Comparison of ENCODE assay signal across 8 cellular contexts in genomic region chr1:92784051-92784638, GRCh38. TPM values are rescaled to one million over a fixed set of nuclear protein-coding genes. Genes with fewer than 3 reads are reported as not detected.
DNase-seq lines count a peak whose midpoint lies in the region; ATAC-seq and TF ChIP-seq lines count a peak whose summit lies in the region.

No MANE protein-coding gene starts in this region.

- H3K36me3 ChIP-seq in CD4-positive, alpha-beta memory T cell (ENCODE audit: insufficient read depth, low read length), result no peaks in the 10 kb centered on the region
- H3K36me3 ChIP-seq in parathyroid adenoma (ENCODE audit: control insufficient read depth, insufficient read depth, low read length), result no peaks in the 10 kb centered on the region

- peak overlapping the region; percentile 42 to 57 for H3K4me3 ChIP-seq in CD4-positive, alpha-beta memory T cell (ENCODE audit: low read length in 2 of 2)
- H3K4me3 ChIP-seq in parathyroid adenoma (ENCODE audit: low read depth, low read length), result peak overlapping the region; percentile 94

- H3K27ac Mint-ChIP-seq in CD4-positive, alpha-beta memory T cell, result peak overlapping the region in 3 of 7 donors; percentile 52 to 68 (median 59)
- H3K27ac Mint-ChIP-seq in activated naive CD4-positive, alpha-beta T cell treated with anti-CD3 and anti-CD28 coated beads, Interleukin-2, amount 50 U/mL, for 24 hours, result no peak overlapping the region

- H3K79me2 ChIP-seq in parathyroid adenoma, result peaks cover 22% of the 10 kb centered on the region

- DNase-seq in CD4-positive, alpha-beta memory T cell, result peak; percentile 43 to 60 (median 57)
- peak; percentile 49 for DNase-seq in NCI-H226
- DNase-seq in head of caudate nucleus, result peak in 23 of 42 donors; percentile 3 to 56 (median 23)
- DNase-seq in SHP77 treated with DMSO at 0.1 percent for 48 hours (lab: John Stamatoyannopoulos, UW), result no peak
- no peak for DNase-seq in NK-92 treated with Interleukin-12 subunit alpha and Interleukin-12 subunit beta, amount 100 ng/mL, for 24 hours (lab: John Stamatoyannopoulos, UW)

- H3K9me3 Mint-ChIP-seq in CD4-positive, alpha-beta memory T cell, result no peaks in the 10 kb centered on the region
- H3K9me3 Mint-ChIP-seq in activated naive CD4-positive, alpha-beta T cell treated with anti-CD3 and anti-CD28 coated beads, Interleukin-2, amount 50 U/mL, for 24 hours, result no peaks in the 10 kb centered on the region

- H3K4me1 ChIP-seq in CD4-positive, alpha-beta memory T cell (ENCODE audit: insufficient read depth, low read length), result peaks cover 25% of the 10 kb centered on the region
- H3K4me1 ChIP-seq in parathyroid adenoma, result no peaks in the 10 kb centered on the region

- CTCF ChIA-PET in CD4-positive, alpha-beta memory T cell (lab: Charles Lee; ENCODE audit: partially characterized antibody), result interaction anchor here (0.6 to 2.2 kb wide), 4 partner anchors 35 to 327 kb away, joined by 3 to 9 read pairs (median 4); no protein-coding TSS in a partner anchor

- peaks cover 0 to 2% of the 10 kb centered on the region in 2 donors for H3K36me3 Mint-ChIP-seq in CD4-positive, alpha-beta memory T cell
- no peaks in the 10 kb centered on the region for H3K36me3 Mint-ChIP-seq in activated naive CD4-positive, alpha-beta T cell treated with anti-CD3 and anti-CD28 coated beads, Interleukin-2, amount 50 U/mL, for 24 hours

- no peaks in the 10 kb centered on the region for H3K9me3 ChIP-seq in CD4-positive, alpha-beta memory T cell (ENCODE audit: control insufficient read depth in 1 of 2, low read length in 2 of 2)
- H3K9me3 ChIP-seq in parathyroid adenoma (ENCODE audit: control insufficient read depth, low read length), result no peaks in the 10 kb centered on the region

- peak; percentile 3 for ATAC-seq in GM21526 (IDR thresholded peaks at IDR 0.05; ENCODE audit: low FRiP score, unreplicated experiment)

- H3K27me3 ChIP-seq in CD4-positive, alpha-beta memory T cell (ENCODE audit: insufficient read depth, low read length), result peaks cover 13% of the 10 kb centered on the region
- no peaks in the 10 kb centered on the region for H3K27me3 ChIP-seq in parathyroid adenoma (ENCODE audit: control insufficient read depth, insufficient read depth, low read length)

- H3K27ac ChIP-seq in CD4-positive, alpha-beta memory T cell (ENCODE audit: low read depth, low read length), result no peak overlapping the region
- peak overlapping the region; percentile 97 for H3K27ac ChIP-seq in parathyroid adenoma

- peak overlapping the region; percentile 76 to 89 (median 80) for H3K4me3 Mint-ChIP-seq in CD4-positive, alpha-beta memory T cell
- peak overlapping the region; percentile 83 for H3K4me3 Mint-ChIP-seq in activated naive CD4-positive, alpha-beta T cell treated with anti-CD3 and anti-CD28 coated beads, Interleukin-2, amount 50 U/mL, for 24 hours

- intact Hi-C loops in CD4-positive, alpha-beta memory T cell (cut with micrococcal nuclease), result loop anchor here (2.0 kb wide), 1 partner anchor 35 kb away; no protein-coding TSS in a partner anchor
- intact Hi-C loops in head of caudate nucleus (cut with DNase I), result no loop called here

- TF ChIP-seq CTCF in parathyroid adenoma (IDR thresholded peaks at IDR 0.05), result no peak

- POLR2A ChIA-PET in CD4-positive, alpha-beta memory T cell (lab: Charles Lee; ENCODE audit: partially characterized antibody), result interaction anchor here (0.9 to 3.0 kb wide), 2 partner anchors 48 to 58 kb away, joined by 3 to 7 read pairs; no protein-coding TSS in a partner anchor

- no peak overlapping the region for H3K9ac ChIP-seq in parathyroid adenoma

- H3K4me2 ChIP-seq in parathyroid adenoma (ENCODE audit: low read length), result peak overlapping the region; percentile 71

- H2AFZ ChIP-seq in parathyroid adenoma, result peak overlapping the region; percentile 34

- peaks cover 28 to 40% of the 10 kb centered on the region in 2 donors for H3K27me3 Mint-ChIP-seq in CD4-positive, alpha-beta memory T cell
- H3K27me3 Mint-ChIP-seq in activated naive CD4-positive, alpha-beta T cell treated with anti-CD3 and anti-CD28 coated beads, Interleukin-2, amount 50 U/mL, for 24 hours, result peaks cover 17% of the 10 kb centered on the region

- H3K4me1 Mint-ChIP-seq in CD4-positive, alpha-beta memory T cell, result peaks cover 12 to 32% (median 18%) of the 10 kb centered on the region in 4 donors
- H3K4me1 Mint-ChIP-seq in activated naive CD4-positive, alpha-beta T cell treated with anti-CD3 and anti-CD28 coated beads, Interleukin-2, amount 50 U/mL, for 24 hours, result peaks cover 22% of the 10 kb centered on the region

RNA-seq across cellular contexts. Expression of gene EVI5, which starts 0.8 kb away (rescaled TPM):
- 1 to 10 TPM in 1 of 2 experiments, under 1 TPM in 1; 0.93 to 1.7 TPM for total RNA-seq in CD4-positive, alpha-beta memory T cell
- polyA plus RNA-seq in CD4-positive, alpha-beta memory T cell, result under 1 TPM; 0.16 to 0.21 TPM

RNA-seq across cellular contexts. Expression of gene RPL5, which starts 47.7 kb away (rescaled TPM):
- total RNA-seq in CD4-positive, alpha-beta memory T cell, result 1,000 to 10,000 TPM; 1,501 to 1,588 TPM
- polyA plus RNA-seq in CD4-positive, alpha-beta memory T cell, result 1,000 to 10,000 TPM; 1,927 to 2,646 TPM

Comparison
In these comparisons a context has a peak if more than half of its experiments do, and no peak if none do; other contexts are left out.
1. DNase-seq: peak in CD4-positive, alpha-beta memory T cell (5 of 5), NCI-H226 (single experiment) and head of caudate nucleus (23 of 42); none in SHP77 treated with DMSO at 0.1 percent for 48 hours (single experiment) and NK-92 treated with Interleukin-12 subunit alpha and Interleukin-12 subunit beta, amount 100 ng/mL, for 24 hours (single experiment).